In the genomic region with DNA sequence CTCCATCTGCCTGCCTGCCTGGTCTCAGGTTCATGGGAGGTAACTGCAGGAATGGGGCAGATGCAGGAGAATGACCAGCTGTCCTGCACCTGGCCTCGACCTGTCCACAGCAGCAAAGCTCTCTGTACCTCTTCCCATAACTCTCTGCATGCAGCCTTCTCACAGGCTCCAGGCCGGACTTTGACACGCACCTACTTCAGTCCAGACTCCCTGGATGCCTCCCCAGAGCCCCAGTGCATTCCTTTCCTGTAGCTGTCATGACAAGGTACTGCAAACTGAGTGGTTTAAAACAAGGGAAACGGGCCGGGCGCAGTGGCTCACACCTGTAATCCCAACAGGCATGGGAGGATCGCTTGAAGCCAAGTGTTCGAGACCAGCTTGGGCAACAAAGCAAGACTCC, we compare ENCODE assay signal across 24 cellular contexts. TPM values are rescaled to one million over a fixed set of nuclear protein-coding genes. Genes with fewer than 3 reads are reported as not detected.
"Had no signal": no experiment of that assay in that cellular context is flagged by ENCODE, and none has a peak within 500 bp of the region (broad histone marks: within the 10 kb centered on the region; RNA-seq: fewer than 3 reads in every experiment).

No MANE protein-coding gene starts in this region.

- H3K4me3 ChIP-seq: colonic mucosa, gastrocnemius medialis, lung, mucosa of descending colon, prostate gland, right atrium auricular region, sigmoid colon, spleen, thoracic aorta, tibial nerve, upper lobe of left lung had no signal

- H3K4me1 ChIP-seq: colonic mucosa, gastrocnemius medialis, prostate gland, right atrium auricular region, sigmoid colon, spleen, tibial nerve, upper lobe of left lung had no signal

- H3K36me3 ChIP-seq: colonic mucosa, gastrocnemius medialis, prostate gland, right atrium auricular region, sigmoid colon, spleen, thoracic aorta, tibial nerve, upper lobe of left lung had no signal

- H3K27me3 ChIP-seq: colonic mucosa, right atrium auricular region, upper lobe of left lung had no signal

- DNase-seq: colonic mucosa; effector CD8-positive, alpha-beta T cell; endodermal cell; foreskin fibroblast; gastrocnemius medialis; head of caudate nucleus; hippocampal formation; immature natural killer cell; mucosa of descending colon; naive B cell; sigmoid colon; spleen; stimulated activated CD4-positive, alpha-beta T cell treated with anti-CD3 and anti-CD28 coated beads, Interleukin-2, amount 100 ng/mL, for 48 hours; stimulated activated naive B cell treated with anti-CD40 and anti-IgM and Interleukin-4, amounts not matched to agents 10 μg/mL and 1 μg/mL and 100 μg/mL, for 72 hours; upper lobe of left lung had no signal

- H3K27ac ChIP-seq: colonic mucosa, epithelial cell of prostate, gastrocnemius medialis, prostate gland, right atrium auricular region, sigmoid colon, spleen, thoracic aorta, tibial nerve, upper lobe of left lung had no signal

- H3K9me3 ChIP-seq: colonic mucosa, gastrocnemius medialis, mucosa of descending colon, prostate gland, right atrium auricular region, sigmoid colon, spleen, thoracic aorta, tibial nerve, upper lobe of left lung had no signal

- FAIRE-seq: keratinocyte, urothelium cell line had no signal

RNA-seq across cellular contexts. Expression of a gene that starts 3.3 kb away (rescaled TPM):
- polyA plus RNA-seq: immature natural killer cell, keratinocyte, liver, lung, spleen had no signal

RNA-seq across cellular contexts. Expression of a gene that starts 47.2 kb away (rescaled TPM):
- polyA plus RNA-seq: immature natural killer cell, keratinocyte had no signal
